12 cellular contexts compared by ENCODE assay signal in the genomic region with DNA sequence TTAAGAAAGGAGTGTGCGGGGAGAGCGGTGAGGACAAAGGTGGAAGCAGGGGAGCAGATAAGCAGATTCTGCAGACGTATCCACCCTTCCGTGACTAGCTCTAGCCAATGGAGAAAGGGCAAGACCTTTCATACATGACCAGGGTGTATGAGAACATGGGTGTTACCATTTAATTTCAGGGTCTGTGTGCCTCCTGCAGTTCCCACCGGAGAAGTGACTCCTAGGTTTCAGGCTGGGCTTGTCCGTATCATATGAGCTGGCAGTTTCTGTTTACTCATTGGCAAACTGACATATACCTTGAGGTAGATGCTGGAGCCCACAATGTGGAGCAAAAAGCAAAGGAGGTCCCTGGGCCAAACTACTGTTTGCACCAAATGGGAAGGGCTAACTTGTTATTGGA. TPM values are rescaled to one million over a fixed set of nuclear protein-coding genes. Genes with fewer than 3 reads are reported as not detected.
A peak's percentile ranks its signal among the peaks of the same experiment; 100 is the strongest.
DNase-seq lines count a peak whose midpoint lies in the region; ATAC-seq and TF ChIP-seq lines count a peak whose summit lies in the region.
"Had no signal": no experiment of that assay in that cellular context is flagged by ENCODE, and none has a peak within 500 bp of the region (broad histone marks: within the 10 kb centered on the region; RNA-seq: fewer than 3 reads in every experiment).

No MANE protein-coding gene starts in this region.

- peak overlapping the region; percentile 69 to 83 (median 75); a peak in 13 of 22 replicates for H3K9ac ChIP-seq in BLaER1 treated with 17β-estradiol and CSF1 and Interleukin-3, amounts not matched to agents 10 nM and 100 nM

- H3K4me1 Mint-ChIP-seq in CD8-positive, alpha-beta memory T cell: peaks cover 0 to 3% (median 0%) of the 10 kb centered on the region in 3 donors

- H4K20me1 ChIP-seq in BLaER1 treated with 17β-estradiol and CSF1 and Interleukin-3, amounts not matched to agents 10 nM and 100 nM: no peaks in the 10 kb centered on the region

- H3K4me3 Mint-ChIP-seq in CD8-positive, alpha-beta memory T cell: no peak overlapping the region

- no peak overlapping the region for H3K27ac Mint-ChIP-seq in CD8-positive, alpha-beta memory T cell

- peaks cover 12 to 53% of the 10 kb centered on the region in 2 donors for H3K27me3 Mint-ChIP-seq in CD8-positive, alpha-beta memory T cell

- POLR2A ChIA-PET in CD8-positive, alpha-beta memory T cell (lab: Charles Lee): no interaction called here

- H3K9me3 Mint-ChIP-seq in CD8-positive, alpha-beta memory T cell: no peaks in the 10 kb centered on the region

- peak overlapping the region; percentile 47 to 98 (median 68) for H3K4me2 ChIP-seq in BLaER1 treated with 17β-estradiol and CSF1 and Interleukin-3, amounts not matched to agents 10 nM and 100 nM

- CTCF ChIA-PET in CD8-positive, alpha-beta memory T cell (lab: Charles Lee): no interaction called here

- peaks cover 24 to 89% (median 50%) of the 10 kb centered on the region in 10 experiments for H3K4me1 ChIP-seq in BLaER1 treated with 17β-estradiol and CSF1 and Interleukin-3, amounts not matched to agents 10 nM and 100 nM
- no peaks in the 10 kb centered on the region for H3K4me1 ChIP-seq in CD8-positive, alpha-beta memory T cell (ENCODE audit: insufficient read depth, low read length)

- peaks cover 0 to 3% (median 0%) of the 10 kb centered on the region in 3 donors for H3K36me3 Mint-ChIP-seq in CD8-positive, alpha-beta memory T cell

- DNase-seq in M059J (ENCODE audit: low read depth): peak; percentile 71
- DNase-seq in NCI-H446 (lab: John Stamatoyannopoulos, UW): no peak
- no peak for DNase-seq in CD8-positive, alpha-beta memory T cell
- no peak for DNase-seq in occipital lobe (lab: John Stamatoyannopoulos, UW)
- no peak for DNase-seq in GM20000 (ENCODE audit: low spot score)
- DNase-seq: central memory CD4-positive, alpha-beta T cell; left cardiac atrium; stimulated activated CD4-positive, alpha-beta T cell treated with anti-CD3 and anti-CD28 coated beads, Interleukin-4, amount 100 ng/mL, for 1 hour had no signal

- peaks cover 0 to 70% (median 0%) of the 10 kb centered on the region in 11 experiments; a peak in 7 of 22 replicates for H3K36me3 ChIP-seq in BLaER1 treated with 17β-estradiol and CSF1 and Interleukin-3, amounts not matched to agents 10 nM and 100 nM
- H3K36me3 ChIP-seq in CD8-positive, alpha-beta memory T cell (ENCODE audit: insufficient read depth, low read length): no peaks in the 10 kb centered on the region
- H3K36me3 ChIP-seq: thoracic aorta had no signal

- peak overlapping the region in 4 of 10 experiments; percentile 2 to 31 (median 8); a peak in 1 of 20 replicates for H3K4me3 ChIP-seq in BLaER1 treated with 17β-estradiol and CSF1 and Interleukin-3, amounts not matched to agents 10 nM and 100 nM
- H3K4me3 ChIP-seq in CD8-positive, alpha-beta memory T cell (ENCODE audit: low read length): no peak overlapping the region
- H3K4me3 ChIP-seq: thoracic aorta had no signal

- H3K9me3 ChIP-seq in BLaER1 treated with 17β-estradiol and CSF1 and Interleukin-3, amounts not matched to agents 10 nM and 100 nM (replicated peaks in 1 of 11): peaks cover 0 to 72% (median 18%) of the 10 kb centered on the region in 11 experiments; a peak in 14 of 22 replicates
- H3K9me3 ChIP-seq in CD8-positive, alpha-beta memory T cell (ENCODE audit: low read length): no peaks in the 10 kb centered on the region
- H3K9me3 ChIP-seq: thoracic aorta had no signal

- H3K27me3 ChIP-seq in BLaER1 treated with 17β-estradiol and CSF1 and Interleukin-3, amounts not matched to agents 10 nM and 100 nM: peaks cover 0 to 17% (median 14%) of the 10 kb centered on the region in 11 experiments; a peak in 20 of 22 replicates
- H3K27me3 ChIP-seq in CD8-positive, alpha-beta memory T cell (ENCODE audit: insufficient read depth, low read length, poor library complexity, severe bottlenecking): no peaks in the 10 kb centered on the region

- ATAC-seq in GM19023 (IDR thresholded peaks at IDR 0.05; ENCODE audit: unreplicated experiment) (peak; percentile 34), esophagus mucosa (peak; percentile 76)

- TF ChIP-seq CTCF in GM20000 (IDR thresholded peaks at IDR 0.05; ENCODE audit: extremely low read depth, missing control alignments): no peak

- peak overlapping the region; percentile 93 to 99 (median 95) for H3K27ac ChIP-seq in BLaER1 treated with 17β-estradiol and CSF1 and Interleukin-3, amounts not matched to agents 10 nM and 100 nM
- no peak overlapping the region for H3K27ac ChIP-seq in CD8-positive, alpha-beta memory T cell (ENCODE audit: low read depth, low read length)
- H3K27ac ChIP-seq: thoracic aorta had no signal

RNA-seq across cellular contexts. Expression of a gene that starts 6.8 kb away (rescaled TPM):
- 11.2 and 18.0 TPM in 2 replicates for total RNA-seq in M059J (2014; rRNA removed; shearing (Covaris generic))
- total RNA-seq in esophagus mucosa: 70.6 TPM
- 1 to 10 TPM; 1.1 to 1.4 TPM for total RNA-seq in CD8-positive, alpha-beta memory T cell
- not detected for polyA plus RNA-seq in CD8-positive, alpha-beta memory T cell
- 1.6 TPM for total RNA-seq in occipital lobe
